Comparison of ENCODE assay signal across 8 cellular contexts in genomic region chr6:53543341-53544010, GRCh38. TPM values are rescaled to one million over a fixed set of nuclear protein-coding genes. Genes with fewer than 3 reads are reported as not detected.
DNase-seq lines count a peak whose midpoint lies in the region; ATAC-seq and TF ChIP-seq lines count a peak whose summit lies in the region.

No MANE protein-coding gene starts in this region.

- peak overlapping the region; percentile 75 for H3K27ac ChIP-seq in AG04450 (ENCODE audit: low read depth, low read length)

- H3K4me3 Mint-ChIP-seq in MCF 10A (ENCODE audit: unreplicated experiment) = peak overlapping the region; percentile 93

- no peaks in the 10 kb centered on the region for H3K9me3 Mint-ChIP-seq in MCF 10A (ENCODE audit: unreplicated experiment)

- no peak for TF ChIP-seq CTCF in AG04450 (IDR thresholded peaks at IDR 0.05; ENCODE audit: low read depth, low read length)
- no peak for TF ChIP-seq CTCF in MCF 10A (IDR thresholded peaks at IDR 0.05; ENCODE audit: unreplicated experiment)

- TSS peak; percentile 31 for BruUV-seq in MCF 10A (replicated peaks; lab: Mats Ljungman, UMichigan)

- DNase-seq in AG04450 (ENCODE audit: low read depth, low spot score) (peak; percentile 76), MCF 10A (ENCODE audit: unreplicated experiment) (peak; percentile 23), NCI-H1092 (lab: John Stamatoyannopoulos, UW) (no peak), ureter (ENCODE audit: low spot score) (no peak)
- DNase-seq in Jurkat, Clone E6-1 (ENCODE audit: low read depth, low spot score) = no peak

- CTCF ChIA-PET in AG04450 (lab: Charles Lee) = interaction anchor here (0.6 to 4.0 kb wide), 11 partner anchors 8 to 185 kb away, joined by 3 to 22 read pairs (median 5); no protein-coding TSS in a partner anchor
- CTCF ChIA-PET in MCF 10A (lab: Yijun Ruan, JAX) = interaction anchor here (0.7 to 3.8 kb wide), 12 partner anchors 11 to 109 kb away, joined by 3 to 28 read pairs (median 4); no protein-coding TSS in a partner anchor

- peaks cover 27% of the 10 kb centered on the region for H3K36me3 Mint-ChIP-seq in MCF 10A (ENCODE audit: insufficient read depth, unreplicated experiment)

- peak overlapping the region; percentile 66 for H3K27ac Mint-ChIP-seq in MCF 10A (ENCODE audit: low read depth, unreplicated experiment)

- peaks cover 50% of the 10 kb centered on the region for H3K4me1 Mint-ChIP-seq in MCF 10A (ENCODE audit: insufficient read depth, unreplicated experiment)

- intact Hi-C loops in MCF 10A (cut with micrococcal nuclease) = loop anchor here (1.0 to 2.0 kb wide), 3 partner anchors 50 to 108 kb away; no protein-coding TSS in a partner anchor

- no peaks in the 10 kb centered on the region for H3K27me3 ChIP-seq in AG04450 (ENCODE audit: control insufficient read depth, insufficient read depth, low read length)
- no peaks in the 10 kb centered on the region for H3K27me3 ChIP-seq in mononuclear cell (ENCODE audit: insufficient read depth, low read length)

- ATAC-seq in GM21381 (IDR thresholded peaks at IDR 0.05; ENCODE audit: unreplicated experiment) (no peak), GM21717 (IDR thresholded peaks at IDR 0.05; ENCODE audit: unreplicated experiment) (no peak)

- POLR2A ChIA-PET in AG04450 (lab: Yijun Ruan, JAX) = interaction anchor here (1.0 to 3.4 kb wide), 3 partner anchors 30 to 50 kb away, joined by 7 to 21 read pairs (median 19); no protein-coding TSS in a partner anchor
- POLR2A ChIA-PET in MCF 10A (lab: Yijun Ruan, JAX) = interaction anchor here (0.6 to 5.2 kb wide), 19 partner anchors 9 to 251 kb away, joined by 3 to 66 read pairs (median 6); partner anchors contain the start of gene LRRC1

- H3K27me3 Mint-ChIP-seq in MCF 10A (ENCODE audit: insufficient read depth, unreplicated experiment) = no peaks in the 10 kb centered on the region

- no peaks in the 10 kb centered on the region for H3K9me3 ChIP-seq in AG04450 (ENCODE audit: control insufficient read depth, insufficient read depth, low read length)
- H3K9me3 ChIP-seq in mononuclear cell (ENCODE audit: low read depth, low read length) = no peaks in the 10 kb centered on the region

- H3K4me1 ChIP-seq in mononuclear cell (ENCODE audit: insufficient read depth, low read length) = peaks cover 37% of the 10 kb centered on the region

- H3K4me3 ChIP-seq in AG04450 (ENCODE audit: low read depth, low read length) (peak overlapping the region; percentile 95), mononuclear cell (ENCODE audit: low read length) (peak overlapping the region; percentile 78)
- peak overlapping the region; percentile 68 for H3K4me3 ChIP-seq in Jurkat, Clone E6-1 (ENCODE audit: low read length)

RNA-seq across cellular contexts. Expression of gene GCLC, which starts 1.4 kb away (rescaled TPM):
- polyA plus RNA-seq in AG04450 (2011; rRNA removed) = 74.8 and 89.3 TPM in 2 replicates
- 86.6 and 91.9 TPM in 2 replicates for polyA minus RNA-seq in AG04450 (2011; rRNA and poly(A)+ RNA removed)
- polyA plus RNA-seq in Jurkat, Clone E6-1 (2012; ENCODE audit: insufficient read depth, insufficient read length) = 38.8 TPM
- 74.8 and 108 TPM in 2 replicates for total RNA-seq in MCF 10A (2022)
- total RNA-seq in mononuclear cell = 19.5 TPM
- 120 TPM for total RNA-seq in ureter

Comparison
In these comparisons a context has a peak if more than half of its experiments do, and no peak if none do; other contexts are left out.
1. DNase-seq: peak in AG04450 (single experiment) and MCF 10A (single experiment); none in Jurkat, Clone E6-1 (single experiment), NCI-H1092 (single experiment) and ureter (single experiment).
2. Peak in every context shown above with its lines, with median percentiles within 50 percentile points of each other: H3K4me3 ChIP-seq.